In the genomic region with DNA sequence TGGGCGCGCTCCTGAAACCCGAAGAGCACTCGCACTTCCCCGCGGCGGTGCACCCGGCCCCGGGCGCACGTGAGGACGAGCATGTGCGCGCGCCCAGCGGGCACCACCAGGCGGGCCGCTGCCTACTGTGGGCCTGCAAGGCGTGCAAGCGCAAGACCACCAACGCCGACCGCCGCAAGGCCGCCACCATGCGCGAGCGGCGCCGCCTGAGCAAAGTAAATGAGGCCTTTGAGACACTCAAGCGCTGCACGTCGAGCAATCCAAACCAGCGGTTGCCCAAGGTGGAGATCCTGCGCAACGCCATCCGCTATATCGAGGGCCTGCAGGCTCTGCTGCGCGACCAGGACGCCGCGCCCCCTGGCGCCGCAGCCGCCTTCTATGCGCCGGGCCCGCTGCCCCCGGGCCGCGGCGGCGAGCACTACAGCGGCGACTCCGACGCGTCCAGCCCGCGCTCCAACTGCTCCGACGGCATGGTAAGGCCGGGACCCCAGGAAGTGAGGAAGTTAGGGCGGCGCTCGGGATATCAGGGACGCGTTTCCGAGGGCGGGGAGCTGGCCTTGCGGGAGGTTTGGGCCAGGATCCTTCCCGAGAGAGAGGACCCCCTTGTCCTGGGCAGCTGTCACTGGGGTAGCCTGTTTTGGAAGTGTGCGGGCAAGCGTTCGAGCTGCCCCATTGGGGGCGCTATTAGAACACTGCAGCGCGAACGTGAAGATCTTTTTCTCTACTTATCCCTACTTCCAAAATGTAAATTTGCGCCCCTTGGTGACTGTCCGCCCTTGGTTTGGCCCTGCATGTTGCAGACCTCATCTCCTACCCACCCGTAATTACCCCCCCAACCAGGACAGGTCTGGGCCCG, we compare ENCODE assay signal across 2 cellular contexts.
A peak's percentile ranks its signal among the peaks of the same experiment; 100 is the strongest.
TF ChIP-seq lines count a peak whose summit lies in the region.

No MANE protein-coding gene starts in this region.

TF ChIP-seq in HEK293T, 16 proteins besides CTCF, POLR2A, EP300 and RAD21 (continued from another document):
- no peak for TF ChIP-seq NFRKB (IDR thresholded peaks at IDR 0.05)
- TF ChIP-seq, protein P1, sequence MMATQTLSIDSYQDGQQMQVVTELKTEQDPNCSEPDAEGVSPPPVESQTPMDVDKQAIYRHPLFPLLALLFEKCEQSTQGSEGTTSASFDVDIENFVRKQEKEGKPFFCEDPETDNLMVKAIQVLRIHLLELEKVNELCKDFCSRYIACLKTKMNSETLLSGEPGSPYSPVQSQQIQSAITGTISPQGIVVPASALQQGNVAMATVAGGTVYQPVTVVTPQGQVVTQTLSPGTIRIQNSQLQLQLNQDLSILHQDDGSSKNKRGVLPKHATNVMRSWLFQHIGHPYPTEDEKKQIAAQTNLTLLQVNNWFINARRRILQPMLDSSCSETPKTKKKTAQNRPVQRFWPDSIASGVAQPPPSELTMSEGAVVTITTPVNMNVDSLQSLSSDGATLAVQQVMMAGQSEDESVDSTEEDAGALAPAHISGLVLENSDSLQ (IDR thresholded peaks at IDR 0.05) = no peak
- no peak for TF ChIP-seq ARNT (IDR thresholded peaks at IDR 0.05)
- TF ChIP-seq HDGF (IDR thresholded peaks at IDR 0.05; ENCODE audit: borderline replicate concordance) = no peak
- TF ChIP-seq CTBP1 (IDR thresholded peaks at IDR 0.05; ENCODE audit: borderline replicate concordance) = no peak
- no peak for TF ChIP-seq SP1 (IDR thresholded peaks at IDR 0.05)
- TF ChIP-seq BHLHE40 (IDR thresholded peaks at IDR 0.05; ENCODE audit: borderline replicate concordance) = no peak

TF ChIP-seq in K562, 482 proteins besides CTCF, POLR2A, EP300 and RAD21 (continued from another document):
- TF ChIP-seq, protein P2, sequence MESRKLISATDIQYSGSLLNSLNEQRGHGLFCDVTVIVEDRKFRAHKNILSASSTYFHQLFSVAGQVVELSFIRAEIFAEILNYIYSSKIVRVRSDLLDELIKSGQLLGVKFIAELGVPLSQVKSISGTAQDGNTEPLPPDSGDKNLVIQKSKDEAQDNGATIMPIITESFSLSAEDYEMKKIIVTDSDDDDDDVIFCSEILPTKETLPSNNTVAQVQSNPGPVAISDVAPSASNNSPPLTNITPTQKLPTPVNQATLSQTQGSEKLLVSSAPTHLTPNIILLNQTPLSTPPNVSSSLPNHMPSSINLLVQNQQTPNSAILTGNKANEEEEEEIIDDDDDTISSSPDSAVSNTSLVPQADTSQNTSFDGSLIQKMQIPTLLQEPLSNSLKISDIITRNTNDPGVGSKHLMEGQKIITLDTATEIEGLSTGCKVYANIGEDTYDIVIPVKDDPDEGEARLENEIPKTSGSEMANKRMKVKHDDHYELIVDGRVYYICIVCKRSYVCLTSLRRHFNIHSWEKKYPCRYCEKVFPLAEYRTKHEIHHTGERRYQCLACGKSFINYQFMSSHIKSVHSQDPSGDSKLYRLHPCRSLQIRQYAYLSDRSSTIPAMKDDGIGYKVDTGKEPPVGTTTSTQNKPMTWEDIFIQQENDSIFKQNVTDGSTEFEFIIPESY (CRISPR knock-in tag; IDR thresholded peaks at IDR 0.05) = peak; percentile 17; the same call in 1 of the 2 replicates
